In genomic region chr6:143543435-143543834, GRCh38 we compare ENCODE assay signal across 1 cellular context.
TF ChIP-seq lines count a peak whose summit lies in the region.

No MANE protein-coding gene starts in this region.

TF ChIP-seq in GM12878, 131 proteins besides CTCF, POLR2A, EP300 and RAD21 (continued from another document):
- TF ChIP-seq, protein P1, sequence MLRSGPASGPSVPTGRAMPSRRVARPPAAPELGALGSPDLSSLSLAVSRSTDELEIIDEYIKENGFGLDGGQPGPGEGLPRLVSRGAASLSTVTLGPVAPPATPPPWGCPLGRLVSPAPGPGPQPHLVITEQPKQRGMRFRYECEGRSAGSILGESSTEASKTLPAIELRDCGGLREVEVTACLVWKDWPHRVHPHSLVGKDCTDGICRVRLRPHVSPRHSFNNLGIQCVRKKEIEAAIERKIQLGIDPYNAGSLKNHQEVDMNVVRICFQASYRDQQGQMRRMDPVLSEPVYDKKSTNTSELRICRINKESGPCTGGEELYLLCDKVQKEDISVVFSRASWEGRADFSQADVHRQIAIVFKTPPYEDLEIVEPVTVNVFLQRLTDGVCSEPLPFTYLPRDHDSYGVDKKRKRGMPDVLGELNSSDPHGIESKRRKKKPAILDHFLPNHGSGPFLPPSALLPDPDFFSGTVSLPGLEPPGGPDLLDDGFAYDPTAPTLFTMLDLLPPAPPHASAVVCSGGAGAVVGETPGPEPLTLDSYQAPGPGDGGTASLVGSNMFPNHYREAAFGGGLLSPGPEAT (IDR thresholded peaks at IDR 0.05; ENCODE audit: low read depth), result 0 out of 2 replicates have a peak, but pooled peaks have one; percentile 34
- TF ChIP-seq HCFC1 (IDR thresholded peaks at IDR 0.05; ENCODE audit: low read length) (no peak), ZZZ3 (IDR thresholded peaks at IDR 0.05; ENCODE audit: control insufficient read depth, insufficient read length, low read depth) (no peak), ZNF384 (IDR thresholded peaks at IDR 0.05; ENCODE audit: borderline replicate concordance, low read depth, low read length) (no peak), NFIC (IDR thresholded peaks at IDR 0.05; ENCODE audit: low read depth, low read length) (0 out of 2 replicates have a peak, but pooled peaks have one; percentile 24), YY1 (IDR thresholded peaks at IDR 0.05; ENCODE audit: low read depth, low read length) (no peak), CHD4 (IDR thresholded peaks at IDR 0.05) (no peak)
